Comparison of ENCODE assay signal across 1 cellular context in the genomic region with DNA sequence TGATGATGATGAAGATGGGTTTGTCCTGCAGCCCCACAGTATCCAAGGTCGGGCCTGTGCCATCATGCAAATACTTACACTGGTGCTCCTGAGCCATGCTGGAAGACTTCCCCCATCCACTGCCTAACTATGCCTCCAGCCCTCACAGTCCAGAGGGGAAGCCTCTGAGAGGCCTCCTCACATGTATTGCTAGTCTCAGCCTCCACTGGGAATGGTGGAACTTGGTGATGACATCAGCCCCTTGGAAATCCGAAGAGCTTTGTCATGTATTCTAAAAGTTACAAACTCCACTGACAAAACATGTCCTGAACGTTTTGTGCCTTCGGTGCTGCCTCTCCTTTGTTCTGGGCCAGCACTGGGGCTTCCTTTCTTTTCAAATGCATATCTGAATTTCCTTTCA.
TF ChIP-seq lines count a peak whose summit lies in the region.

No MANE protein-coding gene starts in this region.

TF ChIP-seq in WTC11, 78 proteins besides CTCF, POLR2A, EP300 and RAD21 (continued from another document):
- TF ChIP-seq OVOL2 (CRISPR knock-in tag; IDR thresholded peaks at IDR 0.05; ENCODE audit: borderline replicate concordance) (no peak), ZNF671 (CRISPR knock-in tag; IDR thresholded peaks at IDR 0.05) (no peak), NR3C1 (CRISPR knock-in tag; conservative IDR thresholded peaks at IDR 0.05; ENCODE audit: low read depth) (no peak), NFYB (CRISPR knock-in tag; conservative IDR thresholded peaks at IDR 0.05; ENCODE audit: low read depth) (no peak), NFATC4 (CRISPR knock-in tag; IDR thresholded peaks at IDR 0.05) (no peak), TEAD4 (CRISPR knock-in tag; IDR thresholded peaks at IDR 0.05) (no peak), ZNF219 (CRISPR knock-in tag; IDR thresholded peaks at IDR 0.05; ENCODE audit: borderline replicate concordance) (no peak), TEAD1 (CRISPR knock-in tag; IDR thresholded peaks at IDR 0.05) (no peak), GTF2I (CRISPR knock-in tag; conservative IDR thresholded peaks at IDR 0.05) (no peak), ATF1 (CRISPR knock-in tag; IDR thresholded peaks at IDR 0.05) (no peak), IRF2 (CRISPR knock-in tag; IDR thresholded peaks at IDR 0.05; ENCODE audit: borderline replicate concordance, low read depth) (no peak)
- TF ChIP-seq, protein P1, sequence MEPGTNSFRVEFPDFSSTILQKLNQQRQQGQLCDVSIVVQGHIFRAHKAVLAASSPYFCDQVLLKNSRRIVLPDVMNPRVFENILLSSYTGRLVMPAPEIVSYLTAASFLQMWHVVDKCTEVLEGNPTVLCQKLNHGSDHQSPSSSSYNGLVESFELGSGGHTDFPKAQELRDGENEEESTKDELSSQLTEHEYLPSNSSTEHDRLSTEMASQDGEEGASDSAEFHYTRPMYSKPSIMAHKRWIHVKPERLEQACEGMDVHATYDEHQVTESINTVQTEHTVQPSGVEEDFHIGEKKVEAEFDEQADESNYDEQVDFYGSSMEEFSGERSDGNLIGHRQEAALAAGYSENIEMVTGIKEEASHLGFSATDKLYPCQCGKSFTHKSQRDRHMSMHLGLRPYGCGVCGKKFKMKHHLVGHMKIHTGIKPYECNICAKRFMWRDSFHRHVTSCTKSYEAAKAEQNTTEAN (CRISPR knock-in tag; IDR thresholded peaks at IDR 0.05), result no peak
- TF ChIP-seq, protein P2, sequence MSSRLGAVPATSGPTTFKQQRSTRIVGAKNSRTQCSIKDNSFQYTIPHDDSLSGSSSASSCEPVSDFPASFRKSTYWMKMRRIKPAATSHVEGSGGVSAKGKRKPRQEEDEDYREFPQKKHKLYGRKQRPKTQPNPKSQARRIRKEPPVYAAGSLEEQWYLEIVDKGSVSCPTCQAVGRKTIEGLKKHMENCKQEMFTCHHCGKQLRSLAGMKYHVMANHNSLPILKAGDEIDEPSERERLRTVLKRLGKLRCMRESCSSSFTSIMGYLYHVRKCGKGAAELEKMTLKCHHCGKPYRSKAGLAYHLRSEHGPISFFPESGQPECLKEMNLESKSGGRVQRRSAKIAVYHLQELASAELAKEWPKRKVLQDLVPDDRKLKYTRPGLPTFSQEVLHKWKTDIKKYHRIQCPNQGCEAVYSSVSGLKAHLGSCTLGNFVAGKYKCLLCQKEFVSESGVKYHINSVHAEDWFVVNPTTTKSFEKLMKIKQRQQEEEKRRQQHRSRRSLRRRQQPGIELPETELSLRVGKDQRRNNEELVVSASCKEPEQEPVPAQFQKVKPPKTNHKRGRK (CRISPR knock-in tag; IDR thresholded peaks at IDR 0.05; ENCODE audit: borderline replicate concordance), result no peak
- TF ChIP-seq, protein P3, sequence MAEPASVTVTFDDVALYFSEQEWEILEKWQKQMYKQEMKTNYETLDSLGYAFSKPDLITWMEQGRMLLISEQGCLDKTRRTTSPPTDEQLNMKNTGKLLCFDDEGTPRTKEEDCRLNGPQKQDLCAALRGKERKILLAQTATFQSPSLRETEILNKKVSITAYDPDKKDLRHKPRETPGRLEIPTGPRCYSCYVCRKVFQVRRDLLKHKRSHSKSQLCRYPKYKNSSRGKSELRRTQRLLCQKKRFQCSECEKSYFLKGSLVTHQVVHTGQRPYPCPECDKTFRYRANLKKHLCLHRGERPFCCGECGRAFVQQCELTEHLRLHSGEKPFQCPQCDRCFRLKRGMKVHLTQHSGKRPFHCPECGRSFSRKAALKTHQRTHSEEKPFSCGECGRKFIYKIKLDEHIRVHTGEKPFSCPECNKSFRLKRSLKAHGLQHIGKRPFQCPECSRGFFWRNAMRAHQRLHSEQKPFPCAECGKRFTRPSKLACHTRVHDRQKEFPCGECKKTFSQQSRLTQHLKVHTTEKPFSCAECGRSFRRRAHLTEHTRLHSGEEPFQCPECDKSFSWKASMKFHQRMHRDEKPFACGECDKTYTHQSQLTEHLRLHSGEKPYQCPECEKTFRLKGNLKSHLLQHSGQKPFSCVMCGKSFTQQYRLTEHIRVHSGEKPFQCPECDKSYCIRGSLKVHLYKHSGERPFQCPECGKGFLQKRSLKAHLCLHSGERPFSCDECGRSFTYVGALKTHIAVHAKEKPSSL (CRISPR knock-in tag; conservative IDR thresholded peaks at IDR 0.05), result no peak
- TF ChIP-seq, protein P4, sequence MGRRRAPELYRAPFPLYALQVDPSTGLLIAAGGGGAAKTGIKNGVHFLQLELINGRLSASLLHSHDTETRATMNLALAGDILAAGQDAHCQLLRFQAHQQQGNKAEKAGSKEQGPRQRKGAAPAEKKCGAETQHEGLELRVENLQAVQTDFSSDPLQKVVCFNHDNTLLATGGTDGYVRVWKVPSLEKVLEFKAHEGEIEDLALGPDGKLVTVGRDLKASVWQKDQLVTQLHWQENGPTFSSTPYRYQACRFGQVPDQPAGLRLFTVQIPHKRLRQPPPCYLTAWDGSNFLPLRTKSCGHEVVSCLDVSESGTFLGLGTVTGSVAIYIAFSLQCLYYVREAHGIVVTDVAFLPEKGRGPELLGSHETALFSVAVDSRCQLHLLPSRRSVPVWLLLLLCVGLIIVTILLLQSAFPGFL (CRISPR knock-in tag; IDR thresholded peaks at IDR 0.05; ENCODE audit: borderline replicate concordance), result no peak
- TF ChIP-seq, protein P5, sequence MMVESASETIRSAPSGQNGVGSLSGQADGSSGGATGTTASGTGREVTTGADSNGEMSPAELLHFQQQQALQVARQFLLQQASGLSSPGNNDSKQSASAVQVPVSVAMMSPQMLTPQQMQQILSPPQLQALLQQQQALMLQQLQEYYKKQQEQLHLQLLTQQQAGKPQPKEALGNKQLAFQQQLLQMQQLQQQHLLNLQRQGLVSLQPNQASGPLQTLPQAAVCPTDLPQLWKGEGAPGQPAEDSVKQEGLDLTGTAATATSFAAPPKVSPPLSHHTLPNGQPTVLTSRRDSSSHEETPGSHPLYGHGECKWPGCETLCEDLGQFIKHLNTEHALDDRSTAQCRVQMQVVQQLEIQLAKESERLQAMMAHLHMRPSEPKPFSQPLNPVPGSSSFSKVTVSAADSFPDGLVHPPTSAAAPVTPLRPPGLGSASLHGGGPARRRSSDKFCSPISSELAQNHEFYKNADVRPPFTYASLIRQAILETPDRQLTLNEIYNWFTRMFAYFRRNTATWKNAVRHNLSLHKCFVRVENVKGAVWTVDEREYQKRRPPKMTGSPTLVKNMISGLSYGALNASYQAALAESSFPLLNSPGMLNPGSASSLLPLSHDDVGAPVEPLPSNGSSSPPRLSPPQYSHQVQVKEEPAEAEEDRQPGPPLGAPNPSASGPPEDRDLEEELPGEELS (CRISPR knock-in tag; IDR thresholded peaks at IDR 0.05), result no peak
- TF ChIP-seq, protein P6, sequence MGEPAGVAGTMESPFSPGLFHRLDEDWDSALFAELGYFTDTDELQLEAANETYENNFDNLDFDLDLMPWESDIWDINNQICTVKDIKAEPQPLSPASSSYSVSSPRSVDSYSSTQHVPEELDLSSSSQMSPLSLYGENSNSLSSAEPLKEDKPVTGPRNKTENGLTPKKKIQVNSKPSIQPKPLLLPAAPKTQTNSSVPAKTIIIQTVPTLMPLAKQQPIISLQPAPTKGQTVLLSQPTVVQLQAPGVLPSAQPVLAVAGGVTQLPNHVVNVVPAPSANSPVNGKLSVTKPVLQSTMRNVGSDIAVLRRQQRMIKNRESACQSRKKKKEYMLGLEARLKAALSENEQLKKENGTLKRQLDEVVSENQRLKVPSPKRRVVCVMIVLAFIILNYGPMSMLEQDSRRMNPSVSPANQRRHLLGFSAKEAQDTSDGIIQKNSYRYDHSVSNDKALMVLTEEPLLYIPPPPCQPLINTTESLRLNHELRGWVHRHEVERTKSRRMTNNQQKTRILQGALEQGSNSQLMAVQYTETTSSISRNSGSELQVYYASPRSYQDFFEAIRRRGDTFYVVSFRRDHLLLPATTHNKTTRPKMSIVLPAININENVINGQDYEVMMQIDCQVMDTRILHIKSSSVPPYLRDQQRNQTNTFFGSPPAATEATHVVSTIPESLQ (CRISPR knock-in tag; IDR thresholded peaks at IDR 0.05), result no peak
- TF ChIP-seq, protein P7, sequence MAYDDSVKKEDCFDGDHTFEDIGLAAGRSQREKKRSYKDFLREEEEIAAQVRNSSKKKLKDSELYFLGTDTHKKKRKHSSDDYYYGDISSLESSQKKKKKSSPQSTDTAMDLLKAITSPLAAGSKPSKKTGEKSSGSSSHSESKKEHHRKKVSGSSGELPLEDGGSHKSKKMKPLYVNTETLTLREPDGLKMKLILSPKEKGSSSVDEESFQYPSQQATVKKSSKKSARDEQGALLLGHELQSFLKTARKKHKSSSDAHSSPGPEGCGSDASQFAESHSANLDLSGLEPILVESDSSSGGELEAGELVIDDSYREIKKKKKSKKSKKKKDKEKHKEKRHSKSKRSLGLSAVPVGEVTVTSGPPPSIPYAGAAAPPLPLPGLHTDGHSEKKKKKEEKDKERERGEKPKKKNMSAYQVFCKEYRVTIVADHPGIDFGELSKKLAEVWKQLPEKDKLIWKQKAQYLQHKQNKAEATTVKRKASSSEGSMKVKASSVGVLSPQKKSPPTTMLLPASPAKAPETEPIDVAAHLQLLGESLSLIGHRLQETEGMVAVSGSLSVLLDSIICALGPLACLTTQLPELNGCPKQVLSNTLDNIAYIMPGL (CRISPR knock-in tag; IDR thresholded peaks at IDR 0.05), result no peak
